Comparison of ENCODE assay signal across 23 cellular contexts in genomic region chr6:84183430-84183829, GRCh38. TPM values are rescaled to one million over a fixed set of nuclear protein-coding genes. Genes with fewer than 3 reads are reported as not detected.
DNase-seq lines count a peak whose midpoint lies in the region; ATAC-seq, FAIRE-seq and TF ChIP-seq lines count a peak whose summit lies in the region.
"Had no signal": no experiment of that assay in that cellular context is flagged by ENCODE, and none has a peak within 500 bp of the region (broad histone marks: within the 10 kb centered on the region; RNA-seq: fewer than 3 reads in every experiment).

No MANE protein-coding gene starts in this region.

- H3K9ac ChIP-seq in GM23248: no peak overlapping the region
- H3K9ac ChIP-seq: BLaER1 had no signal

- no peak overlapping the region for H3K4me2 ChIP-seq in GM23248 (ENCODE audit: unreplicated experiment)
- H3K4me2 ChIP-seq: BLaER1 had no signal

- no peak overlapping the region for H2AFZ ChIP-seq in GM23248

- TF ChIP-seq CTCF in epithelial cell of proximal tubule (conservative IDR thresholded peaks at IDR 0.05; ENCODE audit: low read depth, low read length) (no peak), pancreas (IDR thresholded peaks at IDR 0.05) (no peak)

- H3K4me3 ChIP-seq in epithelial cell of proximal tubule (ENCODE audit: low read depth, low read length): no peak overlapping the region
- H3K4me3 ChIP-seq in pancreas: no peak overlapping the region
- no peak overlapping the region for H3K4me3 ChIP-seq in GM23248
- H3K4me3 ChIP-seq: BLaER1 had no signal

- H3K27me3 ChIP-seq in pancreas (no peaks in the 10 kb centered on the region), GM23248 (replicated peaks; ENCODE audit: insufficient read depth) (no peaks in the 10 kb centered on the region)
- H3K27me3 ChIP-seq: BE2C, BLaER1 had no signal

- H3K36me3 ChIP-seq in pancreas (peaks cover 0 to 4% (median 0%) of the 10 kb centered on the region in 3 donors), GM23248 (ENCODE audit: low read depth) (no peaks in the 10 kb centered on the region; the same call in none of the 2 replicates)
- H3K36me3 ChIP-seq: BLaER1 had no signal

- H3K9me2 ChIP-seq in GM23248 (ENCODE audit: insufficient read depth): no peaks in the 10 kb centered on the region

- FAIRE-seq in GM12891 (lab: Jason Lieb, UNC): peak; percentile 66
- no peak for FAIRE-seq in pancreas (lab: Jason Lieb, UNC)
- FAIRE-seq: D721Med, GM12892, GM18507 had no signal

- no peak for ATAC-seq in pancreas

- in situ Hi-C loops in GM23248 (cut with MboI): no loop called here

- no peak for TF ChIP-seq POLR2A in GM12891 (IDR thresholded peaks at IDR 0.05; ENCODE audit: low read depth, low read length)

- H3K9me3 ChIP-seq in pancreas (no peaks in the 10 kb centered on the region), GM23248 (ENCODE audit: low read depth) (no peaks in the 10 kb centered on the region)
- H3K9me3 ChIP-seq: BE2C, BLaER1 had no signal

- H3K4me1 ChIP-seq in pancreas (no peaks in the 10 kb centered on the region), GM23248 (ENCODE audit: insufficient read depth) (no peaks in the 10 kb centered on the region)
- H3K4me1 ChIP-seq: BE2C had no signal

- H3K27ac ChIP-seq in pancreas: no peak overlapping the region
- H3K27ac ChIP-seq in GM23248: no peak overlapping the region
- H3K27ac ChIP-seq: BLaER1 had no signal

- no peaks in the 10 kb centered on the region for H3F3A ChIP-seq in GM23248 (ENCODE audit: insufficient read depth)

- DNase-seq in GM12891 (ENCODE audit: insufficient read length, low spot score) (no peak), epithelial cell of proximal tubule (ENCODE audit: low read depth) (peak; percentile 33), kidney glomerular epithelial cell (lab: John Stamatoyannopoulos, UW) (peak; percentile 53), renal cortical epithelial cell (ENCODE audit: low read depth) (peak; percentile 72), pancreas (no peak), GM23248 (no peak), HUDEP-2 (lab: John Stamatoyannopoulos, UW; ENCODE audit: unreplicated experiment in 76 of 76) (no peak)
- no peak for DNase-seq in activated naive CD4-positive, alpha-beta T cell (lab: John Stamatoyannopoulos, UW)
- DNase-seq: 8988T; ACHN; BE2C; C1 segment of cervical spinal cord; Calu3; CD4-positive, alpha-beta memory T cell; CD4-positive, CD25-positive, alpha-beta regulatory T cell; CD8-positive, alpha-beta memory T cell; COR-L47; DMS79 treated with DMSO at 0.1 percent for 48 hours; GF-D8 had no signal

- intact Hi-C loops in pancreas (cut with DNase I): no loop called here

- WGBS in pancreas, 2 donors: 88 to 94% methylated on average over 1 of the region's 1 CpG
- WGBS in GM23248 (ENCODE audit: low coverage in 1 of 2, low lambda C conversion rate in 2 of 2, missing lambda C conversion rate in 2 of 2), 2 experiments: 91 to 100% methylated on average over 1 of the region's 1 CpG

- H3K79me2 ChIP-seq in GM23248 (ENCODE audit: insufficient read depth): no peaks in the 10 kb centered on the region

- H4K20me1 ChIP-seq in GM23248 (ENCODE audit: insufficient read depth): no peaks in the 10 kb centered on the region
- H4K20me1 ChIP-seq: BLaER1 had no signal

TF ChIP-seq in GM12891, 5 proteins besides CTCF, POLR2A, EP300 and RAD21:
- TF ChIP-seq TAF1 (IDR thresholded peaks at IDR 0.05; ENCODE audit: low read depth, low read length): no peak
- no peak for TF ChIP-seq SPI1 (IDR thresholded peaks at IDR 0.05; ENCODE audit: low read depth, low read length)
- TF ChIP-seq POLR2AphosphoS5 (IDR thresholded peaks at IDR 0.05; ENCODE audit: low read depth, low read length): no peak
- TF ChIP-seq POU2F2 (IDR thresholded peaks at IDR 0.05; ENCODE audit: low read depth, low read length): no peak
- no peak for TF ChIP-seq PAX5 (IDR thresholded peaks at IDR 0.05; ENCODE audit: insufficient read depth, low read length, severe bottlenecking)

RNA-seq across cellular contexts. Expression of gene CEP162, which starts 44.0 kb away (rescaled TPM):
- 2.7 TPM for polyA plus RNA-seq in GM12891 (2012; ENCODE audit: low read depth, missing spikeins)
- total RNA-seq in epithelial cell of proximal tubule (5.4 and 6.0 TPM in 2 replicates), renal cortical epithelial cell (5.6 and 20.2 TPM in 2 replicates), pancreas (1 to 10 TPM; 2.2 to 8.5 (median 4.7) TPM)
- polyA plus RNA-seq in pancreas (1 to 10 TPM; 5.0 to 7.1 TPM), GM23248 (2016; fragmentation: Nextera tagmentation; extraction: Ambion mirVana) (2.9 and 3.3 TPM in 2 replicates)
- total RNA-seq in GM23248 (2014; rRNA removed; shearing (Covaris generic)): 2.4 and 3.0 TPM in 2 replicates

Comparison
In these comparisons a context has a peak if more than half of its experiments do, and no peak if none do; other contexts are left out.
1. DNase-seq: peak in epithelial cell of proximal tubule (single experiment), kidney glomerular epithelial cell (single experiment) and renal cortical epithelial cell (single experiment); none in GM12891 (single experiment), pancreas (0 of 6), activated naive CD4-positive, alpha-beta T cell (0 of 4), GM23248 (single experiment) and HUDEP-2 (0 of 76).